Comparison of ENCODE assay signal across 8 cellular contexts in the genomic region with DNA sequence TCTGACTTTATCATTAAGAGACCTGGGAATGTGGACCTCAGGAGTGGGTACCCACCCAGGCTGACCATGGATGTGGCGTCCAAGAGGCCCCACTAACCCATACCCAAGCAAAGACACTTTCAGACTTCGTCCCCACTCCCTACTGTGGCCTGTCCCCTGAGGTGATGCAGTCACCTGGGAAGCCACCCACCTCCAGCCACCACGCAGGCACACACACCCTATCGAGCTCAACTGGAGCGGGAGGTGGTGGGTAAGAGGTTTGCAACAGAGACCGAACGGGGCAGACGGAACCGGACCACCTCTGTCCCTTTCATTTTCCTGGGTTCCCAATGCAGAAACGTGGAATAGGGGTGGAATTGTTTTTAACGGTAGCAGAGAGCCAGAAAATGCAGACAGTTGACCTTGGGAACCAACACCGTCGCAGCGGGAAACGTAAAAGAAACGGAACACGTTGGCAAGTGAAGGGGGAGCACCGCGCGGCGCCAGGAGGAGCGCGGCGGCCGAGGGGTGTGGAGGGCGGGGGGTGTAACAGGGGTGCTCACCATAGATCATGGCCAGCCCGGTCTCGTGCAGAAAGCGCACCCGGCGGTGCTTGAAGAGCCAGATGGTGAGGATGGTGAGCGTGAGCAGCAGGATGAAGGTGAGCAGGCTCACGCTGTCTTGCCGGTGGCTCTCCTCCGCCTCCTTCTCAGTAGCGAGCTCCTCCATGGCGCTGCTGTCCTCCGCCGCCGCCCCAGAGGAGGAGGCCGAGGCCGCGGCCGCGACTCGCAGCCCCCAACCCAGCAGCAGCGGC. TPM values are rescaled to one million over a fixed set of nuclear protein-coding genes. Genes with fewer than 3 reads are reported as not detected.
DNase-seq lines count a peak whose midpoint lies in the region; ATAC-seq and TF ChIP-seq lines count a peak whose summit lies in the region.

No MANE protein-coding gene starts in this region.

- H3K4me1 Mint-ChIP-seq in CD14-positive monocyte = peaks cover 40% of the 10 kb centered on the region

- peak overlapping the region in 1 of 2 donors; percentile 14 for H3K27ac ChIP-seq in esophagus (ENCODE audit: low read depth in 2 of 2, low read length in 1 of 2)

- H2AFZ ChIP-seq in neuron (ENCODE audit: low read depth, low read length) = peak overlapping the region; percentile 68

- no peaks in the 10 kb centered on the region for H3K36me3 Mint-ChIP-seq in CD14-positive monocyte

- H3K9me3 ChIP-seq in esophagus (ENCODE audit: control insufficient read depth in 2 of 2, insufficient read depth in 1 of 2, low read depth in 1 of 2, low read length in 1 of 2) = no peaks in the 10 kb centered on the region
- H3K9me3 ChIP-seq in neuron (ENCODE audit: low read length) = no peaks in the 10 kb centered on the region

- intact Hi-C loops in CD14-positive monocyte (cut with micrococcal nuclease) = loop anchor here (2.0 kb wide), 2 partner anchors 34 to 38 kb away; no protein-coding TSS in a partner anchor

- peak overlapping the region in 6 of 7 donors; percentile 3 to 80 (median 39) for H3K27ac Mint-ChIP-seq in CD14-positive monocyte

- peak overlapping the region; percentile 55 to 63 for H3K4me3 ChIP-seq in esophagus (ENCODE audit: low read depth in 1 of 2, low read length in 2 of 2)
- H3K4me3 ChIP-seq in neuron (ENCODE audit: low read length) = peak overlapping the region; percentile 53

- no peaks in the 10 kb centered on the region for H3K36me3 ChIP-seq in esophagus (ENCODE audit: control insufficient read depth in 2 of 2, insufficient read depth in 2 of 2, low read length in 1 of 2)
- no peaks in the 10 kb centered on the region for H3K36me3 ChIP-seq in neuron (ENCODE audit: insufficient read depth, low read length)

- WGBS in esophagus, 2 donors = 8 to 39% methylated on average over 39 to 47 of the region's 47 CpGs

- H3K27me3 Mint-ChIP-seq in CD14-positive monocyte (ENCODE audit: low read depth in 3 of 3) = peaks cover 0 to 16% (median 5%) of the 10 kb centered on the region in 3 donors

- TF ChIP-seq CTCF in CD14-positive monocyte (IDR thresholded peaks at IDR 0.05) = no peak

- H3K9me3 Mint-ChIP-seq in CD14-positive monocyte = peaks cover 0 to 21% (median 7%) of the 10 kb centered on the region in 7 donors

- ATAC-seq in GM19467 (IDR thresholded peaks at IDR 0.05; ENCODE audit: unreplicated experiment) (peak; percentile 6), GM19023 (IDR thresholded peaks at IDR 0.05; ENCODE audit: unreplicated experiment) (no peak)

- H3K27me3 ChIP-seq in esophagus (ENCODE audit: control insufficient read depth in 1 of 2, insufficient read depth in 2 of 2, low read length in 2 of 2) (no peaks in the 10 kb centered on the region), neuron (ENCODE audit: insufficient read depth, low read length) (peaks cover 10% of the 10 kb centered on the region)

- peaks cover 0 to 7% of the 10 kb centered on the region in 2 donors for H3K4me1 ChIP-seq in esophagus (ENCODE audit: control insufficient read depth in 2 of 2, insufficient read depth in 2 of 2, low read length in 1 of 2)
- no peaks in the 10 kb centered on the region for H3K4me1 ChIP-seq in neuron (ENCODE audit: insufficient read depth, low read length)

- peak overlapping the region; percentile 92 to 95 for H3K4me3 Mint-ChIP-seq in CD14-positive monocyte

- DNase-seq in CD14-positive monocyte (ENCODE audit: low spot score) (no peak), HT-29 (ENCODE audit: low spot score) (peak; percentile 23), NCI-H345 (lab: John Stamatoyannopoulos, UW) (no peak)
- DNase-seq in activated CD4-positive, alpha-beta T cell treated with anti-CD3 and anti-CD28 coated beads, Interleukin-2, amount 50 U/mL, for 1 hour = peak; percentile 1

RNA-seq across cellular contexts. Expression of a gene that starts 0.6 kb away (rescaled TPM):
- polyA plus RNA-seq in CD14-positive monocyte = 1 to 10 TPM in 1 of 2 donors, under 1 TPM in 1; 0.73 to 1.0 TPM
- 26.9 and 30.4 TPM in 2 replicates for total RNA-seq in HT-29 (2014; rRNA removed; shearing (Covaris generic))
- polyA plus RNA-seq in esophagus = 1 to 10 TPM; 1.3 to 2.0 TPM

Comparison
In these comparisons a context has a peak if more than half of its experiments do, and no peak if none do; other contexts are left out.
1. DNase-seq: peak in HT-29 (single experiment) and activated CD4-positive, alpha-beta T cell treated with anti-CD3 and anti-CD28 coated beads, Interleukin-2, amount 50 U/mL, for 1 hour (single experiment); none in CD14-positive monocyte (single experiment) and NCI-H345 (single experiment).